ENCODE assay signal across 13 cellular contexts in the genomic region with DNA sequence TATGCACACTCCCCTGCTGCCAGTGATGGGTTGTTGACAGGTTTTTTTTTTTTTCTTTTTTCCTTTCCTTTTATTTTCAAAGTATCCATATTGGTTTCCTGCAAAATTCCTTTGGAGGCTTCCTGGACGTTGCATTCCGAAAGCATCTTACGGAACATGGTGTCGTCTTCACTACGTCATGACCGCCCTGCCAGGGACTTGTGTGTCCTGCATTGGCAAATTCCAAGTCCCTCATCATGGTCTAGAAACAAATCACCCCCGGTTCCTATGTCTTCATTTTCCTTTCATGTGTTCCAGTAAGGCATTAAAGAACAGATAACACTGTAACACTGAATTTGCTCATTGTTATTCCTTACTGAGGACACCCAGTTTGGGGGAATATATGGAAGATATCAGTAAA. TPM values are rescaled to one million over a fixed set of nuclear protein-coding genes. Genes with fewer than 3 reads are reported as not detected.
DNase-seq lines count a peak whose midpoint lies in the region; ATAC-seq and TF ChIP-seq lines count a peak whose summit lies in the region.
"Had no signal": no experiment of that assay in that cellular context is flagged by ENCODE, and none has a peak within 500 bp of the region (broad histone marks: within the 10 kb centered on the region; RNA-seq: fewer than 3 reads in every experiment).

No MANE protein-coding gene starts in this region.

- H3K4me1 Mint-ChIP-seq in activated CD8-positive, alpha-beta T cell treated with anti-CD3 and anti-CD28 coated beads for 36 hours (ENCODE audit: low read depth): no peaks in the 10 kb centered on the region

- DNase-seq in epithelial cell of proximal tubule (ENCODE audit: low read depth) (no peak), tibial artery (no peak), NCI-H446 (lab: John Stamatoyannopoulos, UW) (no peak)
- no peak for DNase-seq in activated CD8-positive, alpha-beta T cell treated with anti-CD3 and anti-CD28 coated beads for 36 hours
- DNase-seq: naive thymus-derived CD4-positive, alpha-beta T cell; NCI-H1694 treated with DMSO at 0.1 percent for 48 hours; OCI-M1; stimulated activated CD4-positive, alpha-beta T cell treated with anti-CD3 and anti-CD28 coated beads, Interleukin-4, amount 100 ng/mL, for 1 hour; T1000 had no signal

- H3K4me3 Mint-ChIP-seq in activated CD8-positive, alpha-beta T cell treated with anti-CD3 and anti-CD28 coated beads for 36 hours: no peak overlapping the region

- POLR2A ChIA-PET in activated CD8-positive, alpha-beta T cell treated with anti-CD3 and anti-CD28 coated beads for 36 hours (lab: Charles Lee): no interaction called here

- CTCF ChIA-PET in activated CD8-positive, alpha-beta T cell treated with anti-CD3 and anti-CD28 coated beads for 36 hours (lab: Charles Lee): interaction anchor here (1.3 kb wide), 1 partner anchor 184 kb away, joined by 5 read pairs; no protein-coding TSS in a partner anchor

- no peak overlapping the region for H3K9ac ChIP-seq in muscle layer of colon (ENCODE audit: low read length)

- H3K27ac Mint-ChIP-seq in activated CD8-positive, alpha-beta T cell treated with anti-CD3 and anti-CD28 coated beads for 36 hours: no peak overlapping the region
- H3K27ac Mint-ChIP-seq: naive thymus-derived CD4-positive, alpha-beta T cell had no signal

- H3K9me3 ChIP-seq in muscle layer of colon (ENCODE audit: low read length) (no peaks in the 10 kb centered on the region), tibial artery (no peaks in the 10 kb centered on the region)

- intact Hi-C loops in tibial artery (cut with DNase I; ENCODE audit: low total_unique reads): no loop called here
- intact Hi-C loops in activated CD8-positive, alpha-beta T cell treated with anti-CD3 and anti-CD28 coated beads for 36 hours (cut with micrococcal nuclease): no loop called here

- H3K27me3 Mint-ChIP-seq in activated CD8-positive, alpha-beta T cell treated with anti-CD3 and anti-CD28 coated beads for 36 hours: peaks cover 29% of the 10 kb centered on the region

- TF ChIP-seq CTCF in WI38 (IDR thresholded peaks at IDR 0.05; ENCODE audit: low read depth, low read length): no peak
- no peak for TF ChIP-seq CTCF in epithelial cell of proximal tubule (conservative IDR thresholded peaks at IDR 0.05; ENCODE audit: low read depth, low read length)
- TF ChIP-seq CTCF in tibial artery (IDR thresholded peaks at IDR 0.05): no peak
- TF ChIP-seq CTCF in activated CD8-positive, alpha-beta T cell treated with anti-CD3 and anti-CD28 coated beads for 36 hours (IDR thresholded peaks at IDR 0.05): no peak

- H3K36me3 Mint-ChIP-seq in activated CD8-positive, alpha-beta T cell treated with anti-CD3 and anti-CD28 coated beads for 36 hours (ENCODE audit: low read depth): no peaks in the 10 kb centered on the region

- H3K9me3 Mint-ChIP-seq in activated CD8-positive, alpha-beta T cell treated with anti-CD3 and anti-CD28 coated beads for 36 hours: no peaks in the 10 kb centered on the region

- H3K27ac ChIP-seq in muscle layer of colon (ENCODE audit: low read depth, low read length): peak overlapping the region; percentile 66
- no peak overlapping the region for H3K27ac ChIP-seq in tibial artery

- H3K36me3 ChIP-seq in muscle layer of colon (ENCODE audit: insufficient read depth, low read length) (no peaks in the 10 kb centered on the region), tibial artery (no peaks in the 10 kb centered on the region)

- H3K4me1 ChIP-seq in muscle layer of colon (ENCODE audit: insufficient read depth, low read length): peaks cover 28% of the 10 kb centered on the region
- H3K4me1 ChIP-seq in tibial artery: peaks cover 0 to 13% (median 8%) of the 10 kb centered on the region in 4 donors

- ATAC-seq in GM21717 (IDR thresholded peaks at IDR 0.05; ENCODE audit: unreplicated experiment) (no peak), GM18519 (IDR thresholded peaks at IDR 0.05; ENCODE audit: low FRiP score, unreplicated experiment) (no peak)
- ATAC-seq in activated CD8-positive, alpha-beta T cell treated with anti-CD3 and anti-CD28 coated beads for 36 hours: no peak
- ATAC-seq: naive thymus-derived CD4-positive, alpha-beta T cell had no signal

- peak overlapping the region; percentile 52 for H3K4me3 ChIP-seq in WI38 (ENCODE audit: low read depth, low read length)
- peak overlapping the region; percentile 47 for H3K4me3 ChIP-seq in epithelial cell of proximal tubule (ENCODE audit: low read depth, low read length)
- peak overlapping the region; percentile 43 to 54 for H3K4me3 ChIP-seq in muscle layer of colon (ENCODE audit: low read depth in 1 of 2, low read length in 2 of 2)
- H3K4me3 ChIP-seq in tibial artery: peak overlapping the region; percentile 48 to 58

- H3K27me3 ChIP-seq in muscle layer of colon (ENCODE audit: control insufficient read depth in 1 of 2, insufficient read depth in 2 of 2, low read length in 2 of 2): no peaks in the 10 kb centered on the region
- no peaks in the 10 kb centered on the region for H3K27me3 ChIP-seq in tibial artery

RNA-seq across cellular contexts. Expression of a gene that starts 35.0 kb away (rescaled TPM):
- 2.8 and 4.6 TPM in 2 replicates for total RNA-seq in epithelial cell of proximal tubule
- total RNA-seq in activated CD8-positive, alpha-beta T cell treated with anti-CD3 and anti-CD28 coated beads for 36 hours: not detected
- total RNA-seq: naive thymus-derived CD4-positive, alpha-beta T cell had no signal
